1 cellular context compared by ENCODE assay signal in genomic region chr5:33441241-33441844, GRCh38.
TF ChIP-seq lines count a peak whose summit lies in the region.

No MANE protein-coding gene starts in this region.

TF ChIP-seq in GM12878, 131 proteins besides CTCF, POLR2A, EP300 and RAD21 (continued from another document):
- TF ChIP-seq MAX (IDR thresholded peaks at IDR 0.05; ENCODE audit: low read depth, low read length), result no peak
- TF ChIP-seq, protein P1, sequence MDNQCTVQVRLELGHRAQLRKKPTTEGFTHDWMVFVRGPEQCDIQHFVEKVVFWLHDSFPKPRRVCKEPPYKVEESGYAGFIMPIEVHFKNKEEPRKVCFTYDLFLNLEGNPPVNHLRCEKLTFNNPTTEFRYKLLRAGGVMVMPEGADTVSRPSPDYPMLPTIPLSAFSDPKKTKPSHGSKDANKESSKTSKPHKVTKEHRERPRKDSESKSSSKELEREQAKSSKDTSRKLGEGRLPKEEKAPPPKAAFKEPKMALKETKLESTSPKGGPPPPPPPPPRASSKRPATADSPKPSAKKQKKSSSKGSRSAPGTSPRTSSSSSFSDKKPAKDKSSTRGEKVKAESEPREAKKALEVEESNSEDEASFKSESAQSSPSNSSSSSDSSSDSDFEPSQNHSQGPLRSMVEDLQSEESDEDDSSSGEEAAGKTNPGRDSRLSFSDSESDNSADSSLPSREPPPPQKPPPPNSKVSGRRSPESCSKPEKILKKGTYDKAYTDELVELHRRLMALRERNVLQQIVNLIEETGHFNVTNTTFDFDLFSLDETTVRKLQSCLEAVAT (IDR thresholded peaks at IDR 0.05), result no peak
TF ChIP-seq in GM12878: peak in this region for 8.
